ENCODE assay signal across 19 cellular contexts in genomic region chr13:20106751-20107150, GRCh38. TPM values are rescaled to one million over a fixed set of nuclear protein-coding genes. Genes with fewer than 3 reads are reported as not detected.
A peak's percentile ranks its signal among the peaks of the same experiment; 100 is the strongest.
DNase-seq lines count a peak whose midpoint lies in the region; ATAC-seq and TF ChIP-seq lines count a peak whose summit lies in the region.
"Had no signal": no experiment of that assay in that cellular context is flagged by ENCODE, and none has a peak within 500 bp of the region (broad histone marks: within the 10 kb centered on the region; RNA-seq: fewer than 3 reads in every experiment).

No MANE protein-coding gene starts in this region.

- no peaks in the 10 kb centered on the region for H3K36me3 Mint-ChIP-seq in WTC11
- H3K36me3 Mint-ChIP-seq: CD8-positive, alpha-beta T cell had no signal

- H3K4me2 ChIP-seq in KMS-11 (peak overlapping the region; percentile 29), osteoblast (ENCODE audit: insufficient read depth, low read length) (no peak overlapping the region)
- H3K4me2 ChIP-seq: BLaER1 had no signal

- CTCF ChIA-PET in WTC11 (lab: Charles Lee) = interaction anchor here (0.6 to 4.0 kb wide), 4 partner anchors 10 to 92 kb away, joined by 3 to 12 read pairs (median 6); no protein-coding TSS in a partner anchor

- H3K27ac Mint-ChIP-seq in WTC11 = no peak overlapping the region
- H3K27ac Mint-ChIP-seq: CD8-positive, alpha-beta T cell had no signal

- H3K4me3 ChIP-seq in KMS-11 (IDR thresholded peaks at IDR 0.05; ENCODE audit: insufficient read depth, low read depth, low read length) (no peak overlapping the region), osteoblast (ENCODE audit: insufficient read depth, low read length) (no peak overlapping the region)
- H3K4me3 ChIP-seq: BLaER1 had no signal

- peaks cover 18% of the 10 kb centered on the region for H3K4me1 Mint-ChIP-seq in WTC11

- ATAC-seq in WTC11 (no peak), GM21367 (IDR thresholded peaks at IDR 0.05; ENCODE audit: unreplicated experiment) (no peak)
- ATAC-seq: CD8-positive, alpha-beta T cell; PC-3 had no signal

- TF ChIP-seq CTCF in KMS-11 (conservative IDR thresholded peaks at IDR 0.05; ENCODE audit: low read depth, low read length) (no peak), WTC11 (IDR thresholded peaks at IDR 0.05) (no peak), osteoblast (IDR thresholded peaks at IDR 0.05; ENCODE audit: extremely low read depth, low read depth, low read length) (no peak)

- DNase-seq in DMS79 treated with DMSO at 0.1 percent for 48 hours (lab: John Stamatoyannopoulos, UW) (peak; percentile 4), DMS79 (lab: John Stamatoyannopoulos, UW) (no peak), WTC11 (ENCODE audit: low spot score) (no peak), osteoblast (ENCODE audit: insufficient read length, low spot score, missing footprints) (no peak), EL (no peak)
- no peak for DNase-seq in stimulated activated CD4-positive, alpha-beta T cell treated with anti-CD3 and anti-CD28 coated beads, Interleukin-1b, Interleukin-23, amount 100 ng/mL, for 48 hours
- DNase-seq: 8988T; CD8-positive, alpha-beta T cell; HCEC 1CT; NCI-H1048; NCI-H2081 treated with DMSO at 0.1 percent for 48 hours; NCI-H226; NCI-H526; PC-3 had no signal

- H3K27me3 ChIP-seq in KMS-11 (ENCODE audit: insufficient read depth, low read depth) (no peaks in the 10 kb centered on the region), osteoblast (ENCODE audit: insufficient read depth, low read length) (peaks cover 34% of the 10 kb centered on the region)
- H3K27me3 ChIP-seq: BLaER1 had no signal

- peaks cover 4% of the 10 kb centered on the region; the same call in 1 of the 2 replicates for H3K27me3 Mint-ChIP-seq in WTC11 (ENCODE audit: low read depth)

- H3K27ac ChIP-seq in KMS-11 (no peak overlapping the region), osteoblast (ENCODE audit: low read depth, low read length) (no peak overlapping the region)
- H3K27ac ChIP-seq: BLaER1, HL-60, RWPE1 had no signal

- POLR2A ChIA-PET in WTC11 (lab: Charles Lee) = no interaction called here

- H3K4me3 Mint-ChIP-seq in WTC11 = peak overlapping the region; percentile 9
- H3K4me3 Mint-ChIP-seq: CD8-positive, alpha-beta T cell had no signal

- no peaks in the 10 kb centered on the region for H3K9me3 ChIP-seq in osteoblast (ENCODE audit: low read depth, low read length)
- H3K9me3 ChIP-seq: BLaER1 had no signal

- H2AFZ ChIP-seq in KMS-11 (ENCODE audit: low read depth) = peak overlapping the region; percentile 34; the same call in 1 of the 2 replicates
- peak overlapping the region; percentile 12 for H2AFZ ChIP-seq in osteoblast (ENCODE audit: low read length)

- no peaks in the 10 kb centered on the region for H3K79me2 ChIP-seq in KMS-11 (ENCODE audit: insufficient read depth, low read depth)
- no peaks in the 10 kb centered on the region for H3K79me2 ChIP-seq in osteoblast (ENCODE audit: insufficient read depth, low read length)

- H4K20me1 ChIP-seq in KMS-11 (ENCODE audit: insufficient read depth) (no peaks in the 10 kb centered on the region), osteoblast (ENCODE audit: insufficient read depth, low read length) (no peaks in the 10 kb centered on the region)
- H4K20me1 ChIP-seq: BLaER1 had no signal

- no peak overlapping the region for H3K9ac ChIP-seq in KMS-11
- H3K9ac ChIP-seq: BLaER1 had no signal

- H3K9me3 Mint-ChIP-seq in WTC11 = no peaks in the 10 kb centered on the region
- H3K9me3 Mint-ChIP-seq: CD8-positive, alpha-beta T cell had no signal

- H3K4me1 ChIP-seq in KMS-11 (ENCODE audit: low read depth, poor library complexity, severe bottlenecking) = peaks cover 14% of the 10 kb centered on the region
- no peaks in the 10 kb centered on the region for H3K4me1 ChIP-seq in osteoblast (ENCODE audit: insufficient read depth, low read length)
- H3K4me1 ChIP-seq: BLaER1 had no signal

- no peaks in the 10 kb centered on the region for H3K36me3 ChIP-seq in KMS-11 (ENCODE audit: insufficient read depth)
- H3K36me3 ChIP-seq in osteoblast (ENCODE audit: insufficient read depth, low read length) = no peaks in the 10 kb centered on the region
- H3K36me3 ChIP-seq: BLaER1 had no signal

TF ChIP-seq in WTC11, 78 proteins besides CTCF, POLR2A, EP300 and RAD21 (continues in another document):
- TF ChIP-seq TCF7 (CRISPR knock-in tag; IDR thresholded peaks at IDR 0.05; ENCODE audit: low read depth) (no peak), ZSCAN18 (CRISPR knock-in tag; IDR thresholded peaks at IDR 0.05) (no peak), FOXP1 (CRISPR knock-in tag; IDR thresholded peaks at IDR 0.05; ENCODE audit: borderline replicate concordance) (no peak), AFF4 (CRISPR knock-in tag; IDR thresholded peaks at IDR 0.05; ENCODE audit: borderline replicate concordance) (no peak), KAT7 (CRISPR knock-in tag; IDR thresholded peaks at IDR 0.05; ENCODE audit: borderline replicate concordance) (no peak), ZNF416 (CRISPR knock-in tag; IDR thresholded peaks at IDR 0.05) (no peak), ARID4B (CRISPR knock-in tag; IDR thresholded peaks at IDR 0.05; ENCODE audit: borderline replicate concordance) (no peak), USF1 (CRISPR knock-in tag; IDR thresholded peaks at IDR 0.05) (no peak)

RNA-seq across cellular contexts. Expression of gene GJA3, which starts 54.1 kb away (rescaled TPM):
- 0.48 to 0.85 TPM (median 0.82 TPM) in 3 replicates for total RNA-seq in WTC11 (2021)
- total RNA-seq in osteoblast = under 0.01 TPM in 2 replicates
